ENCODE assay signal across 11 cellular contexts in genomic region chr4:109562457-109563237, GRCh38. TPM values are rescaled to one million over a fixed set of nuclear protein-coding genes. Genes with fewer than 3 reads are reported as not detected.
A peak's percentile ranks its signal among the peaks of the same experiment; 100 is the strongest.
DNase-seq lines count a peak whose midpoint lies in the region; ATAC-seq and TF ChIP-seq lines count a peak whose summit lies in the region.
"Had no signal": no experiment of that assay in that cellular context is flagged by ENCODE, and none has a peak within 500 bp of the region (broad histone marks: within the 10 kb centered on the region; RNA-seq: fewer than 3 reads in every experiment).

No MANE protein-coding gene starts in this region.

- WGBS in mesenchymal stem cell = 93% methylated on average over 5 of the region's 6 CpGs
- 91 to 94% methylated on average over 3 to 6 of the region's 6 CpGs for WGBS in endodermal cell (ENCODE audit: insufficient coverage in 1 of 2, insufficient read length in 1 of 2), 2 experiments
- WGBS in heart left ventricle, 4 donors = 92 to 98% (median 94%) methylated on average over 6 of the region's 6 CpGs

- no peak overlapping the region for H3K14ac ChIP-seq in mesenchymal stem cell (ENCODE audit: low read length in 2 of 2)

- peak overlapping the region; percentile 97 for H3K4me3 Mint-ChIP-seq in CD8-positive, alpha-beta T cell
- peak overlapping the region in 3 of 4 donors; percentile 2 to 44 (median 28) for H3K4me3 Mint-ChIP-seq in IgD-negative memory B cell
- peak overlapping the region; percentile 92 for H3K4me3 Mint-ChIP-seq in activated CD4-positive, alpha-beta memory T cell treated with anti-CD3 and anti-CD28 coated beads, Interleukin-2, amount 10 ng/mL, durations not matched to agents 7 days and 5 days
- no peak overlapping the region for H3K4me3 Mint-ChIP-seq in endodermal cell

- no peaks in the 10 kb centered on the region for H3K27me3 ChIP-seq in CD8-positive, alpha-beta T cell (ENCODE audit: insufficient read depth, low read length)
- H3K27me3 ChIP-seq in mesenchymal stem cell (ENCODE audit: control insufficient read depth in 1 of 2, insufficient read depth in 1 of 2, low read length in 2 of 2) (no peaks in the 10 kb centered on the region), endodermal cell (ENCODE audit: control insufficient read depth, insufficient read depth, low read length, poor library complexity, severe bottlenecking) (peaks cover 77% of the 10 kb centered on the region), heart left ventricle (peaks cover 0 to 7% (median 0%) of the 10 kb centered on the region in 9 donors)
- H3K27me3 ChIP-seq: testis had no signal

- no peak overlapping the region for H3K27ac ChIP-seq in CD8-positive, alpha-beta T cell (ENCODE audit: low read depth, low read length)
- H3K27ac ChIP-seq in mesenchymal stem cell (ENCODE audit: low read length, poor library complexity, severe bottlenecking) (no peak overlapping the region), endodermal cell (ENCODE audit: low read depth, low read length) (no peak overlapping the region), heart left ventricle (no peak overlapping the region)
- H3K27ac ChIP-seq: KMS-11, testis had no signal

- H3K4me3 ChIP-seq in CD8-positive, alpha-beta T cell (ENCODE audit: low read depth, low read length) = peak overlapping the region; percentile 96
- no peak overlapping the region for H3K4me3 ChIP-seq in mesenchymal stem cell (ENCODE audit: insufficient read depth in 1 of 2, low read depth in 1 of 2, low read length in 2 of 2)
- H3K4me3 ChIP-seq in endodermal cell (ENCODE audit: low read length) = no peak overlapping the region
- H3K4me3 ChIP-seq in heart left ventricle = no peak overlapping the region
- H3K4me3 ChIP-seq: testis had no signal

- H2BK15ac ChIP-seq in mesenchymal stem cell (ENCODE audit: low read depth, poor library complexity, severe bottlenecking) = no peak overlapping the region

- H2BK12ac ChIP-seq in mesenchymal stem cell (ENCODE audit: low read length in 2 of 2) = peak overlapping the region in 1 of 2 experiments; percentile 79

- H3K18ac ChIP-seq in mesenchymal stem cell (ENCODE audit: low read depth in 1 of 2, low read length in 2 of 2) = no peak overlapping the region

- no peak for ATAC-seq in CD8-positive, alpha-beta T cell
- no peak for ATAC-seq in heart left ventricle
- no peak for ATAC-seq in GM21528 (IDR thresholded peaks at IDR 0.05; ENCODE audit: low FRiP score, unreplicated experiment)
- ATAC-seq: PC-3 had no signal

- peak overlapping the region; percentile 91 for H3K9ac ChIP-seq in mesenchymal stem cell (ENCODE audit: low read length)
- H3K9ac ChIP-seq in endodermal cell (ENCODE audit: extremely low read depth, low read length, poor library complexity, severe bottlenecking) = no peak overlapping the region
- H3K9ac ChIP-seq: KMS-11 had no signal

- H2BK120ac ChIP-seq in mesenchymal stem cell (ENCODE audit: low read depth, low read length) = no peak overlapping the region

- no peak for TF ChIP-seq POLR2A in heart left ventricle (IDR thresholded peaks at IDR 0.05)

- intact Hi-C loops in CD8-positive, alpha-beta T cell (cut with DNase I, micrococcal nuclease) = loop anchor here (5.0 to 10.0 kb wide), 3 partner anchors 45 to 632 kb away; partner anchors contain the start of genes ELOVL6 (in 1 of the 2) and PLA2G12A (in 1 of the 2)
- intact Hi-C loops in heart left ventricle (cut with DNase I) = loop anchor here in 2 of 10 donors (10.0 kb wide), 3 partner anchors 128 to 252 kb away; partner anchors contain the start of genes CASP6 (in 1 of the 2), GAR1 (in 1 of the 2) and SEC24B (in 1 of the 2)

- CTCF ChIA-PET in CD8-positive, alpha-beta T cell (lab: Charles Lee) = interaction anchor here (0.6 to 1.3 kb wide), 6 partner anchors 9 to 136 kb away, joined by 3 to 4 read pairs (median 3); partner anchors contain the start of gene SEC24B
- CTCF ChIA-PET in activated CD4-positive, alpha-beta memory T cell treated with anti-CD3 and anti-CD28 coated beads, Interleukin-2, amount 10 ng/mL, durations not matched to agents 7 days and 5 days (lab: Charles Lee) = interaction anchor here (1.3 to 2.1 kb wide), 3 partner anchors 10 to 141 kb away, joined by 3 to 9 read pairs (median 8); partner anchors contain the start of gene CASP6

- H3K4ac ChIP-seq in mesenchymal stem cell (ENCODE audit: low read depth in 1 of 2, low read length in 2 of 2) = no peak overlapping the region

- H4K8ac ChIP-seq in mesenchymal stem cell (ENCODE audit: low read length) = peak overlapping the region; percentile 67

- no peak overlapping the region for H2AK5ac ChIP-seq in mesenchymal stem cell (ENCODE audit: low read length, severe bottlenecking)

- H3K27ac Mint-ChIP-seq in CD8-positive, alpha-beta T cell = peak overlapping the region; percentile 97
- H3K27ac Mint-ChIP-seq in IgD-negative memory B cell (peak overlapping the region; percentile 32 to 78 (median 36)), endodermal cell (no peak overlapping the region)
- H3K27ac Mint-ChIP-seq in activated CD4-positive, alpha-beta memory T cell treated with anti-CD3 and anti-CD28 coated beads, Interleukin-2, amount 10 ng/mL, durations not matched to agents 7 days and 5 days = no peak overlapping the region

- H2BK5ac ChIP-seq in mesenchymal stem cell (ENCODE audit: low read depth, low read length, poor library complexity, severe bottlenecking) = no peak overlapping the region

- peaks cover 41% of the 10 kb centered on the region for H3K36me3 Mint-ChIP-seq in CD8-positive, alpha-beta T cell
- H3K36me3 Mint-ChIP-seq in IgD-negative memory B cell = peaks cover 3% of the 10 kb centered on the region
- H3K36me3 Mint-ChIP-seq in activated CD4-positive, alpha-beta memory T cell treated with anti-CD3 and anti-CD28 coated beads, Interleukin-2, amount 10 ng/mL, durations not matched to agents 7 days and 5 days (ENCODE audit: low read depth) = peaks cover 49% of the 10 kb centered on the region
- H3K36me3 Mint-ChIP-seq in endodermal cell (ENCODE audit: low read depth) = peaks cover 8% of the 10 kb centered on the region

- no peak overlapping the region for H3K23ac ChIP-seq in mesenchymal stem cell (ENCODE audit: low read length in 2 of 2)

- peaks cover 67% of the 10 kb centered on the region for H3K4me1 Mint-ChIP-seq in CD8-positive, alpha-beta T cell (ENCODE audit: low read depth)
- H3K4me1 Mint-ChIP-seq in IgD-negative memory B cell (peaks cover 34 to 44% (median 42%) of the 10 kb centered on the region in 3 donors), endodermal cell (peaks cover 8% of the 10 kb centered on the region)
- H3K4me1 Mint-ChIP-seq in activated CD4-positive, alpha-beta memory T cell treated with anti-CD3 and anti-CD28 coated beads, Interleukin-2, amount 10 ng/mL, durations not matched to agents 7 days and 5 days = peaks cover 49% of the 10 kb centered on the region

- no peaks in the 10 kb centered on the region for H3K36me3 ChIP-seq in CD8-positive, alpha-beta T cell (ENCODE audit: insufficient read depth, low read length)
- H3K36me3 ChIP-seq in mesenchymal stem cell (ENCODE audit: control insufficient read depth in 1 of 2, insufficient read depth in 2 of 2, low read depth in 1 of 2, low read length in 2 of 2) (peaks cover 2 to 8% of the 10 kb centered on the region in 2 experiments), endodermal cell (ENCODE audit: control insufficient read depth, insufficient read depth, low read length) (no peaks in the 10 kb centered on the region), heart left ventricle (no peaks in the 10 kb centered on the region)

- no peak for DNase-seq in CD8-positive, alpha-beta T cell
- DNase-seq in activated CD4-positive, alpha-beta memory T cell treated with anti-CD3 and anti-CD28 coated beads, Interleukin-2, amount 10 ng/mL, durations not matched to agents 7 days and 5 days = no peak
- DNase-seq in mesenchymal stem cell (no peak), endodermal cell (no peak), heart left ventricle (no peak)
- DNase-seq: dermis blood vessel endothelial cell, PC-3, testis had no signal

- H3K9me3 ChIP-seq in CD8-positive, alpha-beta T cell (ENCODE audit: low read length) = no peaks in the 10 kb centered on the region
- H3K9me3 ChIP-seq in mesenchymal stem cell (ENCODE audit: control insufficient read depth, low read length) (no peaks in the 10 kb centered on the region), endodermal cell (ENCODE audit: control insufficient read depth, low read length) (peaks cover 6% of the 10 kb centered on the region), heart left ventricle (no peaks in the 10 kb centered on the region)
- H3K9me3 ChIP-seq: testis had no signal

- no peak overlapping the region for H3K4me2 ChIP-seq in mesenchymal stem cell (ENCODE audit: low read length, poor library complexity, severe bottlenecking)

- POLR2A ChIA-PET in CD8-positive, alpha-beta T cell (lab: Charles Lee) = interaction anchor here (0.7 to 3.4 kb wide), 4 partner anchors 12 to 122 kb away, joined by 3 to 14 read pairs (median 4); no protein-coding TSS in a partner anchor
- POLR2A ChIA-PET in activated CD4-positive, alpha-beta memory T cell treated with anti-CD3 and anti-CD28 coated beads, Interleukin-2, amount 10 ng/mL, durations not matched to agents 7 days and 5 days (lab: Charles Lee) = interaction anchor here (0.7 to 5.1 kb wide), 8 partner anchors 9 to 139 kb away, joined by 3 to 58 read pairs (median 5); partner anchors contain the start of gene SEC24B

- H3K27me3 Mint-ChIP-seq in CD8-positive, alpha-beta T cell (ENCODE audit: low read depth) = no peaks in the 10 kb centered on the region
- H3K27me3 Mint-ChIP-seq in IgD-negative memory B cell (no peaks in the 10 kb centered on the region), endodermal cell (ENCODE audit: insufficient read depth) (peaks cover 60% of the 10 kb centered on the region)
- H3K27me3 Mint-ChIP-seq in activated CD4-positive, alpha-beta memory T cell treated with anti-CD3 and anti-CD28 coated beads, Interleukin-2, amount 10 ng/mL, durations not matched to agents 7 days and 5 days = no peaks in the 10 kb centered on the region

- H3K4me1 ChIP-seq in CD8-positive, alpha-beta T cell (ENCODE audit: insufficient read depth, low read length) = peaks cover 61% of the 10 kb centered on the region
- peaks cover 6% of the 10 kb centered on the region for H3K4me1 ChIP-seq in mesenchymal stem cell (ENCODE audit: control insufficient read depth, insufficient read depth, low read depth, low read length)
- no peaks in the 10 kb centered on the region for H3K4me1 ChIP-seq in endodermal cell (ENCODE audit: control insufficient read depth, insufficient read depth, low read length)
- H3K4me1 ChIP-seq in heart left ventricle = peaks cover 0 to 31% (median 7%) of the 10 kb centered on the region in 12 donors
- H3K4me1 ChIP-seq: testis had no signal

- no peak for TF ChIP-seq CTCF in CD8-positive, alpha-beta T cell (IDR thresholded peaks at IDR 0.05)
- TF ChIP-seq CTCF in endodermal cell (conservative IDR thresholded peaks at IDR 0.05) (no peak), heart left ventricle (IDR thresholded peaks at IDR 0.05) (no peak)

- peaks cover 7% of the 10 kb centered on the region for H3K79me1 ChIP-seq in mesenchymal stem cell (replicated peaks; ENCODE audit: low read length, poor library complexity, severe bottlenecking)

- H2AFZ ChIP-seq in mesenchymal stem cell (ENCODE audit: low read depth, low read length) = no peak overlapping the region

- H4K91ac ChIP-seq in mesenchymal stem cell (ENCODE audit: low read length) = no peak overlapping the region

- H3K9me3 Mint-ChIP-seq in CD8-positive, alpha-beta T cell = no peaks in the 10 kb centered on the region
- no peaks in the 10 kb centered on the region for H3K9me3 Mint-ChIP-seq in IgD-negative memory B cell
- peaks cover 2% of the 10 kb centered on the region for H3K9me3 Mint-ChIP-seq in activated CD4-positive, alpha-beta memory T cell treated with anti-CD3 and anti-CD28 coated beads, Interleukin-2, amount 10 ng/mL, durations not matched to agents 7 days and 5 days
- H3K9me3 Mint-ChIP-seq in endodermal cell = peaks cover 8% of the 10 kb centered on the region

RNA-seq across cellular contexts. Expression of gene MCUB, which starts 2.6 kb away (rescaled TPM):
- 10 to 100 TPM; 84.3 to 91.9 TPM for total RNA-seq in CD8-positive, alpha-beta T cell
- polyA plus RNA-seq in IgD-negative memory B cell = 151 TPM
- 10 to 100 TPM; 90.6 to 96.9 TPM for total RNA-seq in activated CD4-positive, alpha-beta memory T cell treated with anti-CD3 and anti-CD28 coated beads, Interleukin-2, amount 10 ng/mL, durations not matched to agents 7 days and 5 days
- 5.4 TPM for polyA plus RNA-seq in mesenchymal stem cell (2013, experiment 1 of 2)
- polyA plus RNA-seq in mesenchymal stem cell (2013, experiment 2 of 2) = 6.1 TPM
- 1 to 10 TPM in 1 of 2 donors, under 1 TPM in 1; 1.00 to 5.2 TPM for total RNA-seq in endodermal cell
- 4.1 TPM for polyA plus RNA-seq in endodermal cell (2013, experiment 1 of 2)
- 2.5 TPM for polyA plus RNA-seq in endodermal cell (2013, experiment 2 of 2)
- 10 to 100 TPM in 1 of 9 donors, 1 to 10 TPM in 8; 2.6 to 15.1 (median 4.7) TPM for total RNA-seq in heart left ventricle
- polyA plus RNA-seq in heart left ventricle = 1 to 10 TPM; 1.6 to 4.3 TPM

Comparison
In these comparisons a context has a peak if more than half of its experiments do, and no peak if none do; other contexts are left out.
1. H3K27ac Mint-ChIP-seq: peak in CD8-positive, alpha-beta T cell (single experiment) and IgD-negative memory B cell (3 of 3); none in activated CD4-positive, alpha-beta memory T cell treated with anti-CD3 and anti-CD28 coated beads, Interleukin-2, amount 10 ng/mL, durations not matched to agents 7 days and 5 days (single experiment) and endodermal cell (single experiment).
2. RNA of gene MCUB, which starts 2.6 kb away (total RNA-seq): 90.6 to 96.9 TPM in activated CD4-positive, alpha-beta memory T cell treated with anti-CD3 and anti-CD28 coated beads, Interleukin-2, amount 10 ng/mL, durations not matched to agents 7 days and 5 days and 84.3 to 91.9 TPM in CD8-positive, alpha-beta T cell; 1.00 to 5.2 TPM in endodermal cell and 2.6 to 15.1 TPM in heart left ventricle; every median in the first group is over 4 times any median in the second.